8 cellular contexts compared by ENCODE assay signal in genomic region chr2:99488999-99489757, GRCh38. TPM values are rescaled to one million over a fixed set of nuclear protein-coding genes. Genes with fewer than 3 reads are reported as not detected.
DNase-seq lines count a peak whose midpoint lies in the region; ATAC-seq and TF ChIP-seq lines count a peak whose summit lies in the region.

No MANE protein-coding gene starts in this region.

- H2BK12ac ChIP-seq in trophoblast cell (ENCODE audit: low read length) = peak overlapping the region; percentile 8

- peaks cover 31% of the 10 kb centered on the region for H3K4me1 Mint-ChIP-seq in CD14-positive monocyte

- H3K9me3 ChIP-seq in RWPE2 (ENCODE audit: severe bottlenecking) = no peaks in the 10 kb centered on the region
- no peaks in the 10 kb centered on the region for H3K9me3 ChIP-seq in heart right ventricle
- H3K9me3 ChIP-seq in trophoblast cell (ENCODE audit: insufficient read depth, low read depth, low read length) = no peaks in the 10 kb centered on the region

- peak; percentile 33 for ATAC-seq in GM19372 (IDR thresholded peaks at IDR 0.05; ENCODE audit: low read depth, unreplicated experiment)
- ATAC-seq in HG03460 (IDR thresholded peaks at IDR 0.05; ENCODE audit: unreplicated experiment) = peak; percentile 41
- ATAC-seq in RWPE2 (ENCODE audit: low read depth) = peak; percentile 15; the same call in 2 of the 3 replicates
- peak; percentile 43 to 73 (median 59) for ATAC-seq in heart right ventricle

- DNase-seq in CD14-positive monocyte (ENCODE audit: low spot score) = peak; percentile 58
- DNase-seq in RWPE2 (ENCODE audit: low spot score) = no peak
- peak; percentile 79 to 80 for DNase-seq in heart right ventricle
- DNase-seq in trophoblast cell = peak; percentile 59 to 75
- no peak for DNase-seq in NCI-H128 (lab: John Stamatoyannopoulos, UW; ENCODE audit: unreplicated experiment)

- H3K4me1 ChIP-seq in RWPE2 (ENCODE audit: insufficient read depth, poor library complexity, severe bottlenecking) = peaks cover 36% of the 10 kb centered on the region
- H3K4me1 ChIP-seq in heart right ventricle = peaks cover 5 to 53% (median 47%) of the 10 kb centered on the region in 9 donors
- H3K4me1 ChIP-seq in trophoblast cell (ENCODE audit: control insufficient read depth in 1 of 2, insufficient read depth in 2 of 2, low read length in 2 of 2) = peaks cover 0 to 2% of the 10 kb centered on the region in 2 experiments

- H4K8ac ChIP-seq in trophoblast cell (ENCODE audit: low read depth, low read length) = peak overlapping the region; percentile 91

- peak overlapping the region; percentile 68 for H3K4me2 ChIP-seq in trophoblast cell (ENCODE audit: low read length)

- H2AK5ac ChIP-seq in trophoblast cell (ENCODE audit: low read length) = peak overlapping the region; percentile 18

- intact Hi-C loops in CD14-positive monocyte (cut with micrococcal nuclease) (loop anchor here in 1 of 2 donors (2.0 kb wide), 1 partner anchor 152 kb away; the partner anchor contains the start of genes EIF5B and TXNDC9), heart right ventricle (cut with DNase I) (loop anchor here in 7 of 10 donors (2.0 to 10.0 kb wide), 7 partner anchors 37 to 844 kb away; partner anchors contain the start of genes EIF5B (in 1 of the 7), MITD1 (in 1 of the 7), MRPL30 (in 1 of the 7) and TXNDC9 (in 1 of the 7))

- TF ChIP-seq CTCF in CD14-positive monocyte (IDR thresholded peaks at IDR 0.05) = no peak
- TF ChIP-seq CTCF in RWPE2 (IDR thresholded peaks at IDR 0.05; ENCODE audit: poor library complexity, severe bottlenecking) = no peak
- TF ChIP-seq CTCF in heart right ventricle (IDR thresholded peaks at IDR 0.05) = no peak

- WGBS in adipose tissue, 3 donors = 0 to 1% (median 1%) methylated on average over 58 to 91 of the region's 95 CpGs
- WGBS in heart right ventricle, 2 donors = 0% methylated on average over 71 to 95 of the region's 95 CpGs
- WGBS in trophoblast cell (ENCODE audit: extremely low coverage, insufficient coverage, insufficient read length) = no CpG with 5 or more reads among the region's 95 CpGs

- H3K4ac ChIP-seq in trophoblast cell (ENCODE audit: low read depth, low read length) = peak overlapping the region; percentile 94

- H3K9me3 Mint-ChIP-seq in CD14-positive monocyte = peaks cover 0 to 3% (median 0%) of the 10 kb centered on the region in 7 donors

- peak overlapping the region; percentile 93 for H2BK120ac ChIP-seq in trophoblast cell (ENCODE audit: insufficient read depth, low read length, poor library complexity)

- H3K23ac ChIP-seq in trophoblast cell (ENCODE audit: low read length) = no peak overlapping the region

- peaks cover 0 to 7% (median 2%) of the 10 kb centered on the region in 3 donors for H3K27me3 Mint-ChIP-seq in CD14-positive monocyte (ENCODE audit: low read depth in 3 of 3)

- H3K18ac ChIP-seq in trophoblast cell (ENCODE audit: low read length) = peak overlapping the region; percentile 96

- peak overlapping the region; percentile 98 to 99 (median 98) for H3K27ac Mint-ChIP-seq in CD14-positive monocyte

- H2AFZ ChIP-seq in trophoblast cell (ENCODE audit: insufficient read depth, low read length, poor library complexity) = peak overlapping the region; percentile 94

- peak overlapping the region; percentile 96 for H2BK5ac ChIP-seq in trophoblast cell (ENCODE audit: low read depth, low read length, poor library complexity)

- peaks cover 13% of the 10 kb centered on the region for H3K79me1 ChIP-seq in trophoblast cell (ENCODE audit: low read length)

- peak overlapping the region; percentile 86 for H3K9ac ChIP-seq in trophoblast cell (ENCODE audit: low read length)

- peak overlapping the region; percentile 98 to 99 for H3K4me3 Mint-ChIP-seq in CD14-positive monocyte

- H3K14ac ChIP-seq in trophoblast cell (ENCODE audit: low read length) = peak overlapping the region; percentile 91

- H3K36me3 ChIP-seq in RWPE2 (ENCODE audit: low read depth) = peaks cover 16% of the 10 kb centered on the region
- no peaks in the 10 kb centered on the region for H3K36me3 ChIP-seq in heart right ventricle
- no peaks in the 10 kb centered on the region for H3K36me3 ChIP-seq in trophoblast cell (ENCODE audit: control insufficient read depth in 1 of 2, insufficient read depth in 2 of 2, low read length in 2 of 2)

- peaks cover 11% of the 10 kb centered on the region for H3K79me2 ChIP-seq in trophoblast cell (ENCODE audit: control insufficient read depth, insufficient read depth, low read length, poor library complexity)

- H3K36me3 Mint-ChIP-seq in CD14-positive monocyte = no peaks in the 10 kb centered on the region

- H4K91ac ChIP-seq in trophoblast cell (ENCODE audit: low read depth, low read length) = peak overlapping the region; percentile 97

- no peaks in the 10 kb centered on the region for H3K27me3 ChIP-seq in RWPE2 (ENCODE audit: insufficient read depth, poor library complexity, severe bottlenecking)
- no peaks in the 10 kb centered on the region for H3K27me3 ChIP-seq in heart right ventricle
- no peaks in the 10 kb centered on the region for H3K27me3 ChIP-seq in trophoblast cell (ENCODE audit: insufficient read depth, low read length)

- H3K4me3 ChIP-seq in RWPE2 (ENCODE audit: severe bottlenecking) = peak overlapping the region; percentile 57
- H3K4me3 ChIP-seq in heart right ventricle = peak overlapping the region; percentile 55 to 96 (median 86)
- H3K4me3 ChIP-seq in trophoblast cell (ENCODE audit: low read depth, low read length) = peak overlapping the region; percentile 96

- H3K27ac ChIP-seq in RWPE2 (ENCODE audit: poor library complexity, severe bottlenecking) (peak overlapping the region; percentile 84), adipose tissue (ENCODE audit: low read depth, low read length) (peak overlapping the region; percentile 96), heart right ventricle (peak overlapping the region; percentile 92 to 99 (median 98)), trophoblast cell (ENCODE audit: low read depth, low read length) (peak overlapping the region; percentile 97)

- peak overlapping the region; percentile 97 for H4K12ac ChIP-seq in trophoblast cell (ENCODE audit: low read depth, low read length)

RNA-seq across cellular contexts. Expression of gene REV1, which starts 0.6 kb away (rescaled TPM):
- polyA plus RNA-seq in CD14-positive monocyte = 1 to 10 TPM; 6.5 to 9.5 TPM
- 10 to 100 TPM in 2 of 3 donors, 1 to 10 TPM in 1; 5.9 to 18.5 (median 11.8) TPM for polyA plus RNA-seq in adipose tissue
- total RNA-seq in heart right ventricle = 10 to 100 TPM; 26.3 to 83.1 (median 31.6) TPM
- 10 to 100 TPM in 1 of 2 donors, 1 to 10 TPM in 1; 9.6 to 25.3 TPM for polyA plus RNA-seq in heart right ventricle
- polyA plus RNA-seq in trophoblast cell (2013) = 27.7 TPM in 2 replicates

Comparison
In these comparisons a context has a peak if more than half of its experiments do, and no peak if none do; other contexts are left out.
1. DNase-seq: peak in CD14-positive monocyte (single experiment), heart right ventricle (2 of 2) and trophoblast cell (2 of 2); none in RWPE2 (single experiment) and NCI-H128 (single experiment).
2. Peak in every context shown above with its lines, with median percentiles within 50 percentile points of each other: ATAC-seq, H3K27ac ChIP-seq and H3K4me3 ChIP-seq.